8 cellular contexts compared by ENCODE assay signal in the genomic region with DNA sequence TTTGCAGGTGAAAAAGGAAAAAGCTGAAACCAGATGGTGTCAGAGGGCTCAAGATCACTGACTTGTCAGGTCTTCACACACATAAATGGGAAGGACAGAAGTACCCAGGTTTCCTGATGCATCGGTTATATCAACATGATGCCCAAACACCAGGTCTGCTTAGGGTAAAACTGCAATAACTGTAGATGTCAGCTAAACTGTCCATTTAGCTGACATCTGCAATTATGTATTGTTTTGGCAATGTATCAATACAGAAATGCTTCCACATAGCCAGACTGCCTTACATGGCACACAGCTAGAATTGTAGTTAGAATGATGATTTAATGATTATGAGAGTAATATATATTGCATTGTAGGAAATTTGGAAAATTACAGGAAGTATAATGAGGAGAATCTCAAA.
"Had no signal": no experiment of that assay in that cellular context is flagged by ENCODE, and none has a peak within 500 bp of the region (broad histone marks: within the 10 kb centered on the region; RNA-seq: fewer than 3 reads in every experiment).

No MANE protein-coding gene starts in this region.

- ATAC-seq: GM23338 had no signal

- H3K9ac ChIP-seq: KMS-11 had no signal

- FAIRE-seq: H1, H54, HTR-8/SVneo had no signal

- H2AFZ ChIP-seq: GM23338 had no signal

- H3K4me3 ChIP-seq: GM23338 had no signal

- H3K4me2 ChIP-seq: GM23338, KMS-11 had no signal

- H3K27ac ChIP-seq: KMS-11 had no signal

- DNase-seq: H9, HCEC 1CT, KBM-7 had no signal
